ENCODE assay signal across 7 cellular contexts in the genomic region with DNA sequence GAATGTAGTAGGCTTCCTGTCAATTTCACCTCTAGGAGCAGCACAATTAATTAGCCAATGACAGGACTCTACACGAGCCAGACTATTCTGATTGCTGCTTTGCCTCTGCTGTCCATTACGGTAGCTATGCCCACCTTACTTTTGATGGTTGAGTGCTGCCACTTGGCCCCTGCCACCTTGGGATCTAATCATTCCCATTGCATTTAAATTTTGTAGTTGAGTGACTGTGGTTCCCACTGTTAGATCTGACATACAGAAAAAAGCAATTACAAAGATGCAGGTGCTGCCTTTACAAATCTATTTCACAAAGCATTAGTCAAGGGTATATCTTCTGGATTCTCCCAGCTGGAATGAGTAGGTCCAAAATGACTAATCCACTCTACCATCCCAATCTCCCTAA.
"Had no signal": no experiment of that assay in that cellular context is flagged by ENCODE, and none has a peak within 500 bp of the region (broad histone marks: within the 10 kb centered on the region; RNA-seq: fewer than 3 reads in every experiment).

No MANE protein-coding gene starts in this region.

- DNase-seq: IMR-90, KBM-7, KG1 had no signal

- H3K4me3 ChIP-seq: K562 had no signal

- ATAC-seq: HepG2, K562 had no signal

- H3K27ac ChIP-seq: HL-60, KMS-11 had no signal
